1 cellular context compared by ENCODE assay signal in genomic region chr10:49398000-49398861, GRCh38.
TF ChIP-seq lines count a peak whose summit lies in the region.

No MANE protein-coding gene starts in this region.

TF ChIP-seq in HepG2, 621 proteins besides CTCF, POLR2A, EP300 and RAD21 (continued from another document):
- TF ChIP-seq ZNF691 (CRISPR knock-in tag; IDR thresholded peaks at IDR 0.05; ENCODE audit: borderline replicate concordance, low read depth), result no peak
- TF ChIP-seq, protein P1, sequence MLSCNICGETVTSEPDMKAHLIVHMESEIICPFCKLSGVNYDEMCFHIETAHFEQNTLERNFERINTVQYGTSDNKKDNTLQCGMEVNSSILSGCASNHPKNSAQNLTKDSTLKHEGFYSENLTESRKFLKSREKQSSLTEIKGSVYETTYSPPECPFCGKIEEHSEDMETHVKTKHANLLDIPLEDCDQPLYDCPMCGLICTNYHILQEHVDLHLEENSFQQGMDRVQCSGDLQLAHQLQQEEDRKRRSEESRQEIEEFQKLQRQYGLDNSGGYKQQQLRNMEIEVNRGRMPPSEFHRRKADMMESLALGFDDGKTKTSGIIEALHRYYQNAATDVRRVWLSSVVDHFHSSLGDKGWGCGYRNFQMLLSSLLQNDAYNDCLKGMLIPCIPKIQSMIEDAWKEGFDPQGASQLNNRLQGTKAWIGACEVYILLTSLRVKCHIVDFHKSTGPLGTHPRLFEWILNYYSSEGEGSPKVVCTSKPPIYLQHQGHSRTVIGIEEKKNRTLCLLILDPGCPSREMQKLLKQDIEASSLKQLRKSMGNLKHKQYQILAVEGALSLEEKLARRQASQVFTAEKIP (CRISPR knock-in tag; IDR thresholded peaks at IDR 0.05; ENCODE audit: borderline replicate concordance), result no peak
- no peak for TF ChIP-seq SIX1 (CRISPR knock-in tag; IDR thresholded peaks at IDR 0.05; ENCODE audit: borderline replicate concordance)
- TF ChIP-seq, protein P2, sequence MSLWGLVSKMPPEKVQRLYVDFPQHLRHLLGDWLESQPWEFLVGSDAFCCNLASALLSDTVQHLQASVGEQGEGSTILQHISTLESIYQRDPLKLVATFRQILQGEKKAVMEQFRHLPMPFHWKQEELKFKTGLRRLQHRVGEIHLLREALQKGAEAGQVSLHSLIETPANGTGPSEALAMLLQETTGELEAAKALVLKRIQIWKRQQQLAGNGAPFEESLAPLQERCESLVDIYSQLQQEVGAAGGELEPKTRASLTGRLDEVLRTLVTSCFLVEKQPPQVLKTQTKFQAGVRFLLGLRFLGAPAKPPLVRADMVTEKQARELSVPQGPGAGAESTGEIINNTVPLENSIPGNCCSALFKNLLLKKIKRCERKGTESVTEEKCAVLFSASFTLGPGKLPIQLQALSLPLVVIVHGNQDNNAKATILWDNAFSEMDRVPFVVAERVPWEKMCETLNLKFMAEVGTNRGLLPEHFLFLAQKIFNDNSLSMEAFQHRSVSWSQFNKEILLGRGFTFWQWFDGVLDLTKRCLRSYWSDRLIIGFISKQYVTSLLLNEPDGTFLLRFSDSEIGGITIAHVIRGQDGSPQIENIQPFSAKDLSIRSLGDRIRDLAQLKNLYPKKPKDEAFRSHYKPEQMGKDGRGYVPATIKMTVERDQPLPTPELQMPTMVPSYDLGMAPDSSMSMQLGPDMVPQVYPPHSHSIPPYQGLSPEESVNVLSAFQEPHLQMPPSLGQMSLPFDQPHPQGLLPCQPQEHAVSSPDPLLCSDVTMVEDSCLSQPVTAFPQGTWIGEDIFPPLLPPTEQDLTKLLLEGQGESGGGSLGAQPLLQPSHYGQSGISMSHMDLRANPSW (CRISPR knock-in tag; IDR thresholded peaks at IDR 0.05; ENCODE audit: borderline replicate concordance), result no peak
- no peak for TF ChIP-seq MTA3 (CRISPR knock-in tag; IDR thresholded peaks at IDR 0.05)
- TF ChIP-seq MXD1 (CRISPR knock-in tag; IDR thresholded peaks at IDR 0.05), result peak; percentile 61; the same call in 1 of the 2 replicates
- TF ChIP-seq ZNF773 (CRISPR knock-in tag; IDR thresholded peaks at IDR 0.05; ENCODE audit: borderline replicate concordance), result no peak
- no peak for TF ChIP-seq ATF3 (CRISPR knock-in tag; IDR thresholded peaks at IDR 0.05)
- no peak for TF ChIP-seq ZXDC (CRISPR knock-in tag; IDR thresholded peaks at IDR 0.05)
- TF ChIP-seq POGZ (CRISPR knock-in tag; IDR thresholded peaks at IDR 0.05), result no peak
- TF ChIP-seq FOXM1 (CRISPR knock-in tag; IDR thresholded peaks at IDR 0.05), result no peak
- no peak for TF ChIP-seq CREB1 (IDR thresholded peaks at IDR 0.05)
- TF ChIP-seq CREB1 (CRISPR knock-in tag; IDR thresholded peaks at IDR 0.05), result no peak
- TF ChIP-seq ZNF33A (CRISPR knock-in tag; IDR thresholded peaks at IDR 0.05; ENCODE audit: borderline replicate concordance), result no peak
- no peak for TF ChIP-seq ZMAT3 (CRISPR knock-in tag; conservative IDR thresholded peaks at IDR 0.05)
- TF ChIP-seq ZNF253 (CRISPR knock-in tag; IDR thresholded peaks at IDR 0.05; ENCODE audit: borderline replicate concordance), result no peak
- no peak for TF ChIP-seq ZNF777 (CRISPR knock-in tag; IDR thresholded peaks at IDR 0.05)
- no peak for TF ChIP-seq ZSCAN22 (CRISPR knock-in tag; IDR thresholded peaks at IDR 0.05)
- no peak for TF ChIP-seq GTF3A (CRISPR knock-in tag; conservative IDR thresholded peaks at IDR 0.05)
- no peak for TF ChIP-seq DZIP1 (CRISPR knock-in tag; IDR thresholded peaks at IDR 0.05)
- TF ChIP-seq, protein P3, sequence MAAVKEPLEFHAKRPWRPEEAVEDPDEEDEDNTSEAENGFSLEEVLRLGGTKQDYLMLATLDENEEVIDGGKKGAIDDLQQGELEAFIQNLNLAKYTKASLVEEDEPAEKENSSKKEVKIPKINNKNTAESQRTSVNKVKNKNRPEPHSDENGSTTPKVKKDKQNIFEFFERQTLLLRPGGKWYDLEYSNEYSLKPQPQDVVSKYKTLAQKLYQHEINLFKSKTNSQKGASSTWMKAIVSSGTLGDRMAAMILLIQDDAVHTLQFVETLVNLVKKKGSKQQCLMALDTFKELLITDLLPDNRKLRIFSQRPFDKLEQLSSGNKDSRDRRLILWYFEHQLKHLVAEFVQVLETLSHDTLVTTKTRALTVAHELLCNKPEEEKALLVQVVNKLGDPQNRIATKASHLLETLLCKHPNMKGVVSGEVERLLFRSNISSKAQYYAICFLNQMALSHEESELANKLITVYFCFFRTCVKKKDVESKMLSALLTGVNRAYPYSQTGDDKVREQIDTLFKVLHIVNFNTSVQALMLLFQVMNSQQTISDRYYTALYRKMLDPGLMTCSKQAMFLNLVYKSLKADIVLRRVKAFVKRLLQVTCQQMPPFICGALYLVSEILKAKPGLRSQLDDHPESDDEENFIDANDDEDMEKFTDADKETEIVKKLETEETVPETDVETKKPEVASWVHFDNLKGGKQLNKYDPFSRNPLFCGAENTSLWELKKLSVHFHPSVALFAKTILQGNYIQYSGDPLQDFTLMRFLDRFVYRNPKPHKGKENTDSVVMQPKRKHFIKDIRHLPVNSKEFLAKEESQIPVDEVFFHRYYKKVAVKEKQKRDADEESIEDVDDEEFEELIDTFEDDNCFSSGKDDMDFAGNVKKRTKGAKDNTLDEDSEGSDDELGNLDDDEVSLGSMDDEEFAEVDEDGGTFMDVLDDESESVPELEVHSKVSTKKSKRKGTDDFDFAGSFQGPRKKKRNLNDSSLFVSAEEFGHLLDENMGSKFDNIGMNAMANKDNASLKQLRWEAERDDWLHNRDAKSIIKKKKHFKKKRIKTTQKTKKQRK (IDR thresholded peaks at IDR 0.05; ENCODE audit: low read length), result no peak
- peak; percentile 34; the same call in 1 of the 2 replicates for TF ChIP-seq GABPB1 (CRISPR knock-in tag; IDR thresholded peaks at IDR 0.05)
- peak; percentile 62; the same call in 1 of the 2 replicates for TF ChIP-seq ZNF563 (CRISPR knock-in tag; IDR thresholded peaks at IDR 0.05)
